In the genomic region with DNA sequence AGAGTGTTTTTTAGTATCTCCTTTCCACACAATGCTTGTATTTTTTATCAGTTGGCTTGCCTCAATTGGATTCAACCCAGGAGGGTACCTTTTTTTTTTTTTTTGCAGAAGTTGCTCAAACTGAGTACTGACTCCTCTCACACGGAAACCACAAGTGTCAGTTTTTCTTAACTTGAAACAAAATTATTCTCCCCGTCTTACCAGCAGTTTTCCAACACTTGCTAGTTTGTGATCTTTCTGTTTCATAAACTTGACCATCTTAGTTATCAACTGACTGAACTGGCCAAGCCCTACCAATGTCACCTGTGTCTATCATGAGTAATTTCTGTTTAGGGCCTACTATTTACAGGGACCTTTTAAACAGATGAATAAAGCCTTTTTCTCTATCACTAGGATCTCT, we compare ENCODE assay signal across 10 cellular contexts. TPM values are rescaled to one million over a fixed set of nuclear protein-coding genes. Genes with fewer than 3 reads are reported as not detected.
DNase-seq lines count a peak whose midpoint lies in the region; ATAC-seq lines count a peak whose summit lies in the region.
"Had no signal": no experiment of that assay in that cellular context is flagged by ENCODE, and none has a peak within 500 bp of the region (broad histone marks: within the 10 kb centered on the region; RNA-seq: fewer than 3 reads in every experiment).

No MANE protein-coding gene starts in this region.

- H3K4me1 ChIP-seq in naive thymus-derived CD4-positive, alpha-beta T cell (ENCODE audit: control insufficient read depth in 2 of 2, insufficient read depth in 2 of 2, low read length in 2 of 2) = peaks cover 4 to 11% of the 10 kb centered on the region in 2 donors

- peaks cover 0 to 6% (median 0%) of the 10 kb centered on the region in 5 donors for H3K36me3 Mint-ChIP-seq in naive thymus-derived CD4-positive, alpha-beta T cell

- H3K27ac ChIP-seq in naive thymus-derived CD4-positive, alpha-beta T cell (ENCODE audit: low read depth, low read length) = no peak overlapping the region
- H3K27ac ChIP-seq: stomach had no signal

- H3K4me1 Mint-ChIP-seq in naive thymus-derived CD4-positive, alpha-beta T cell = peaks cover 19 to 26% (median 20%) of the 10 kb centered on the region in 7 donors

- H3K4me3 ChIP-seq in naive thymus-derived CD4-positive, alpha-beta T cell (ENCODE audit: low read length) = no peak overlapping the region
- H3K4me3 ChIP-seq: stomach had no signal

- DNase-seq in KG1 (lab: John Stamatoyannopoulos, UW) (peak; percentile 84), dermis blood vessel endothelial cell (no peak)
- peak in 2 of 9 donors; percentile 9 to 14 for DNase-seq in naive thymus-derived CD4-positive, alpha-beta T cell
- DNase-seq: cerebellar nuclear complex, NCI-H1436 treated with DMSO at 0.1 percent for 48 hours, stomach had no signal

- H3K9me3 ChIP-seq in naive thymus-derived CD4-positive, alpha-beta T cell (ENCODE audit: control insufficient read depth in 2 of 3, low read length in 3 of 3) = no peaks in the 10 kb centered on the region
- H3K9me3 ChIP-seq: stomach had no signal

- no peaks in the 10 kb centered on the region for H3K27me3 ChIP-seq in naive thymus-derived CD4-positive, alpha-beta T cell (ENCODE audit: control insufficient read depth in 2 of 2, insufficient read depth in 2 of 2, low read length in 2 of 2)
- H3K27me3 ChIP-seq: stomach had no signal

- CTCF ChIA-PET in naive thymus-derived CD4-positive, alpha-beta T cell (lab: Charles Lee) = interaction anchor here (1.5 kb wide), 1 partner anchor 18 kb away, joined by 7 read pairs; no protein-coding TSS in a partner anchor

- peaks cover 0 to 2% (median 0%) of the 10 kb centered on the region in 11 donors for H3K9me3 Mint-ChIP-seq in naive thymus-derived CD4-positive, alpha-beta T cell

- H3K27ac Mint-ChIP-seq in naive thymus-derived CD4-positive, alpha-beta T cell = peak overlapping the region in 3 of 9 donors; percentile 1 to 46 (median 3)

- intact Hi-C loops in naive thymus-derived CD4-positive, alpha-beta T cell (cut with micrococcal nuclease) = loop anchor here in 1 of 2 donors (2.0 kb wide), 1 partner anchor 18 kb away; no protein-coding TSS in a partner anchor

- H3K27me3 Mint-ChIP-seq in naive thymus-derived CD4-positive, alpha-beta T cell = peaks cover 0 to 18% (median 9%) of the 10 kb centered on the region in 5 donors

- ATAC-seq in GM18909 (IDR thresholded peaks at IDR 0.05; ENCODE audit: poor library complexity, unreplicated experiment) = peak; percentile 71
- peak; percentile 80 for ATAC-seq in HG02588 (IDR thresholded peaks at IDR 0.05; ENCODE audit: unreplicated experiment)
- peak; percentile 45 for ATAC-seq in naive thymus-derived CD4-positive, alpha-beta T cell
- ATAC-seq in HG02970 (IDR thresholded peaks at IDR 0.05; ENCODE audit: low FRiP score, unreplicated experiment) = no peak
- ATAC-seq in HG03139 (IDR thresholded peaks at IDR 0.05; ENCODE audit: unreplicated experiment) = no peak

- POLR2A ChIA-PET in naive thymus-derived CD4-positive, alpha-beta T cell (lab: Charles Lee) = interaction anchor here (0.6 kb wide), 1 partner anchor 380 kb away, joined by 3 read pairs; no protein-coding TSS in a partner anchor

- H3K36me3 ChIP-seq in naive thymus-derived CD4-positive, alpha-beta T cell (ENCODE audit: control insufficient read depth in 2 of 3, insufficient read depth in 3 of 3, low read length in 3 of 3) = no peaks in the 10 kb centered on the region
- H3K36me3 ChIP-seq: stomach had no signal

- peak overlapping the region in 4 of 10 donors; percentile 31 to 59 (median 44) for H3K4me3 Mint-ChIP-seq in naive thymus-derived CD4-positive, alpha-beta T cell

RNA-seq across cellular contexts. Expression of gene ITPR2, which starts 34.1 kb away (rescaled TPM):
- total RNA-seq in naive thymus-derived CD4-positive, alpha-beta T cell = 10 to 100 TPM; 44.9 to 71.5 (median 59.2) TPM
- polyA plus RNA-seq in naive thymus-derived CD4-positive, alpha-beta T cell = 10 to 100 TPM; 11.3 to 15.5 TPM
- 43.2 and 64.6 TPM in 2 replicates for total RNA-seq in dermis blood vessel endothelial cell

Comparison
In these comparisons a context has a peak if more than half of its experiments do, and no peak if none do; other contexts are left out.
1. ATAC-seq: peak in GM18909 (single experiment), HG02588 (single experiment) and naive thymus-derived CD4-positive, alpha-beta T cell (single experiment); none in HG02970 (single experiment) and HG03139 (single experiment).